In genomic region chr4:78298618-78299017, GRCh38 we compare ENCODE assay signal across 1 cellular context.
TF ChIP-seq lines count a peak whose summit lies in the region.

No MANE protein-coding gene starts in this region.

TF ChIP-seq in WTC11, 78 proteins besides CTCF, POLR2A, EP300 and RAD21 (continued from another document):
- TF ChIP-seq ELF4 (CRISPR knock-in tag; IDR thresholded peaks at IDR 0.05; ENCODE audit: low read depth): no peak
- no peak for TF ChIP-seq ZNF219 (CRISPR knock-in tag; IDR thresholded peaks at IDR 0.05; ENCODE audit: borderline replicate concordance)
- no peak for TF ChIP-seq MYBL2 (CRISPR knock-in tag; IDR thresholded peaks at IDR 0.05)
- no peak for TF ChIP-seq OVOL2 (CRISPR knock-in tag; IDR thresholded peaks at IDR 0.05; ENCODE audit: borderline replicate concordance)
- TF ChIP-seq TCF7 (CRISPR knock-in tag; IDR thresholded peaks at IDR 0.05; ENCODE audit: low read depth): no peak
- no peak for TF ChIP-seq ZNF512 (CRISPR knock-in tag; IDR thresholded peaks at IDR 0.05; ENCODE audit: borderline replicate concordance)
- TF ChIP-seq RORB (CRISPR knock-in tag; IDR thresholded peaks at IDR 0.05): no peak
- TF ChIP-seq IRF2 (CRISPR knock-in tag; IDR thresholded peaks at IDR 0.05; ENCODE audit: borderline replicate concordance, low read depth): no peak
- no peak for TF ChIP-seq EMX1 (CRISPR knock-in tag; IDR thresholded peaks at IDR 0.05)
- TF ChIP-seq TP53 (CRISPR knock-in tag; IDR thresholded peaks at IDR 0.05): no peak
- TF ChIP-seq E2F4 (CRISPR knock-in tag; IDR thresholded peaks at IDR 0.05; ENCODE audit: borderline replicate concordance, low read depth): no peak
- TF ChIP-seq PRDM15 (CRISPR knock-in tag; IDR thresholded peaks at IDR 0.05): no peak
- TF ChIP-seq ZNF317 (CRISPR knock-in tag; IDR thresholded peaks at IDR 0.05; ENCODE audit: borderline replicate concordance, low read depth): no peak
- TF ChIP-seq MXD4 (CRISPR knock-in tag; IDR thresholded peaks at IDR 0.05; ENCODE audit: borderline replicate concordance): no peak
- TF ChIP-seq FOXP4 (CRISPR knock-in tag; IDR thresholded peaks at IDR 0.05): no peak
- TF ChIP-seq JAZF1 (CRISPR knock-in tag; IDR thresholded peaks at IDR 0.05): no peak
